Comparison of ENCODE assay signal across 23 cellular contexts in the genomic region with DNA sequence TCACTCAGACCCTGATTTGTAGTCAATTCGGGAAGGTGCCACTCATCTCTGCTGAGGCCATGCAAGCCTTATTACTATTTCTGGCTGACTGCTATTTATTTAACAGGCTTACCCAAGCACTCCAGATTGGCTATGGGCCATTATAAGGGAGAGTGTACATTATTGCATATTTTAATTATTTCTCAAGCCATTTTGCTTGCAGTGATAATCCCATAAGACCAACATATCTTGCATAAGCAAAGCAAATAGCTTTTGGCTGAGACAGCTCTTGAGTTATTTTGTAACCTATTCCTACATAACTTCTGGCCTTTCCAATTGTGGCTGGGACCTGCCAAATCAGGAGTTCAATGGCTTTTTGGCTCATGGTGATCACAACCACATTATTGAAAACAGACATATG.
"Had no signal": no experiment of that assay in that cellular context is flagged by ENCODE, and none has a peak within 500 bp of the region (broad histone marks: within the 10 kb centered on the region; RNA-seq: fewer than 3 reads in every experiment).

No MANE protein-coding gene starts in this region.

- H3K4me3 ChIP-seq: breast epithelium, esophagus squamous epithelium, gastrocnemius medialis, pancreas, transverse colon, vagina had no signal

- H3K4me1 ChIP-seq: breast epithelium, esophagus squamous epithelium, gastrocnemius medialis, pancreas, transverse colon, vagina had no signal

- H3K27me3 Mint-ChIP-seq: activated naive CD8-positive, alpha-beta T cell treated with anti-CD3 and anti-CD28 coated beads, Interleukin-2, amount 50 U/mL, for 24 hours; dendritic cell treated with granulocyte-macrophage colony-stimulating factor and Interleukin-4, amounts not matched to agents 40 ng/mL and 50 ng/mL, for 4 days; natural killer cell treated with Interleukin-12 subunit alpha and Interleukin-12 subunit beta and Interleukin-15 and Interleukin-18, amount 100 ng/mL, for 72 hours had no signal

- ATAC-seq: activated naive CD8-positive, alpha-beta T cell treated with anti-CD3 and anti-CD28 coated beads, Interleukin-2, amount 50 U/mL, for 24 hours; activated T-cell treated with anti-CD3 and anti-CD28 coated beads, Interleukin-2, amount 50 U/mL, for 4 hours; gastrocnemius medialis; left ventricle myocardium superior; natural killer cell treated with Interleukin-12 subunit alpha and Interleukin-12 subunit beta and Interleukin-15 and Interleukin-18, amount 100 ng/mL, for 72 hours; pancreas had no signal

- H3K9me3 Mint-ChIP-seq: activated naive CD4-positive, alpha-beta T cell treated with anti-CD3 and anti-CD28 coated beads for 36 hours; activated naive CD8-positive, alpha-beta T cell treated with anti-CD3 and anti-CD28 coated beads, Interleukin-2, amount 50 U/mL, for 24 hours; dendritic cell treated with granulocyte-macrophage colony-stimulating factor and Interleukin-4, amounts not matched to agents 40 ng/mL and 50 ng/mL, for 4 days; T-helper 1 cell treated with Interleukin-12 subunit alpha and Interleukin-12 subunit beta and Interleukin-4 antibody, amounts not matched to agents 30 μg/mL and 1 μg/mL, for 36 hours had no signal

- H3K9me3 ChIP-seq: breast epithelium, esophagus squamous epithelium, gastrocnemius medialis, neutrophil, pancreas, transverse colon, vagina had no signal

- H3K4me3 Mint-ChIP-seq: activated naive CD4-positive, alpha-beta T cell treated with anti-CD3 and anti-CD28 coated beads for 36 hours; activated naive CD8-positive, alpha-beta T cell treated with anti-CD3 and anti-CD28 coated beads, Interleukin-2, amount 50 U/mL, for 24 hours; activated T-cell treated with anti-CD3 and anti-CD28 coated beads, Interleukin-2, amount 50 U/mL, for 4 hours; dendritic cell treated with granulocyte-macrophage colony-stimulating factor and Interleukin-4, amounts not matched to agents 40 ng/mL and 50 ng/mL, for 4 days; natural killer cell treated with Interleukin-12 subunit alpha and Interleukin-12 subunit beta and Interleukin-15 and Interleukin-18, amount 100 ng/mL, for 72 hours; T-helper 1 cell treated with Interleukin-12 subunit alpha and Interleukin-12 subunit beta and Interleukin-4 antibody, amounts not matched to agents 30 μg/mL and 1 μg/mL, for 36 hours had no signal

- H3K4me1 Mint-ChIP-seq: activated naive CD8-positive, alpha-beta T cell treated with anti-CD3 and anti-CD28 coated beads, Interleukin-2, amount 50 U/mL, for 24 hours had no signal

- H3K36me3 ChIP-seq: breast epithelium, esophagus squamous epithelium, gastrocnemius medialis, neutrophil, pancreas, transverse colon, vagina had no signal

- H3K27ac ChIP-seq: breast epithelium, esophagus squamous epithelium, gastrocnemius medialis, neutrophil, pancreas, transverse colon, vagina, VCaP had no signal

- H3K27ac Mint-ChIP-seq: activated naive CD4-positive, alpha-beta T cell treated with anti-CD3 and anti-CD28 coated beads for 36 hours; activated naive CD8-positive, alpha-beta T cell treated with anti-CD3 and anti-CD28 coated beads, Interleukin-2, amount 50 U/mL, for 24 hours; dendritic cell treated with granulocyte-macrophage colony-stimulating factor and Interleukin-4, amounts not matched to agents 40 ng/mL and 50 ng/mL, for 4 days; natural killer cell treated with Interleukin-12 subunit alpha and Interleukin-12 subunit beta and Interleukin-15 and Interleukin-18, amount 100 ng/mL, for 72 hours; T-helper 1 cell treated with Interleukin-12 subunit alpha and Interleukin-12 subunit beta and Interleukin-4 antibody, amounts not matched to agents 30 μg/mL and 1 μg/mL, for 36 hours had no signal

- H3K27me3 ChIP-seq: breast epithelium, esophagus squamous epithelium, gastrocnemius medialis, neutrophil, pancreas, transverse colon, vagina had no signal

- DNase-seq: activated CD4-positive, alpha-beta T cell treated with anti-CD3 and anti-CD28 coated beads, Interleukin-2, amount 50 U/mL, for 1 hour; activated CD4-positive, CD25-positive, alpha-beta regulatory T cell treated with anti-CD3 and anti-CD28 coated beads, Interleukin-2, amount 50 U/mL, for 72 hours; activated CD8-positive, alpha-beta memory T cell treated with anti-CD3 and anti-CD28 coated beads, Interleukin-2, amount 50 U/mL, for 4 hours; activated naive CD4-positive, alpha-beta T cell treated with anti-CD3 and anti-CD28 coated beads for 36 hours; activated naive CD8-positive, alpha-beta T cell treated with anti-CD3 and anti-CD28 coated beads, Interleukin-2, amount 50 U/mL, for 24 hours; activated T-cell treated with anti-CD3 and anti-CD28 coated beads, Interleukin-2, amount 50 U/mL, for 4 hours; cerebellar nuclear complex; effector CD8-positive, alpha-beta T cell; esophagus squamous epithelium; gastrocnemius medialis; head of caudate nucleus; kidney; left ventricle myocardium superior; pancreas; stimulated activated naive CD4-positive, alpha-beta T cell treated with Interleukin-2 at 50 U/mL for 16 hours; transverse colon had no signal

- H3K36me3 Mint-ChIP-seq: natural killer cell treated with Interleukin-12 subunit alpha and Interleukin-12 subunit beta and Interleukin-15 and Interleukin-18, amount 100 ng/mL, for 72 hours had no signal
